In genomic region chr4:122065149-122065548, GRCh38 we compare ENCODE assay signal across 28 cellular contexts.
"Had no signal": no experiment of that assay in that cellular context is flagged by ENCODE, and none has a peak within 500 bp of the region (broad histone marks: within the 10 kb centered on the region; RNA-seq: fewer than 3 reads in every experiment).

No MANE protein-coding gene starts in this region.

- H3K36me3 Mint-ChIP-seq: activated CD4-positive, alpha-beta memory T cell treated with anti-CD3 and anti-CD28 coated beads for 36 hours; activated CD8-positive, alpha-beta memory T cell treated with anti-CD3 and anti-CD28 coated beads, Interleukin-2, amount 10 ng/mL, durations not matched to agents 7 days and 5 days; activated naive CD4-positive, alpha-beta T cell treated with anti-CD3 and anti-CD28 coated beads, Interleukin-2, amount 10 ng/mL, durations not matched to agents 7 days and 5 days; activated naive CD4-positive, alpha-beta T cell treated with anti-CD3 and anti-CD28 coated beads, Interleukin-2, amount 50 U/mL, for 72 hours; activated naive CD8-positive, alpha-beta T cell treated with anti-CD3 and anti-CD28 coated beads, Interleukin-2, amount 10 ng/mL, durations not matched to agents 7 days and 5 days; brain had no signal

- H3K27ac Mint-ChIP-seq: activated CD4-positive, alpha-beta memory T cell treated with anti-CD3 and anti-CD28 coated beads for 36 hours; activated CD4-positive, alpha-beta T cell treated with anti-CD3 and anti-CD28 coated beads for 36 hours; activated CD4-positive, alpha-beta T cell treated with anti-CD3 and anti-CD28 coated beads, Interleukin-2, amount 10 ng/mL, durations not matched to agents 24 days and 14 days; activated CD8-positive, alpha-beta memory T cell treated with anti-CD3 and anti-CD28 coated beads, Interleukin-2, amount 10 ng/mL, durations not matched to agents 7 days and 5 days; activated CD8-positive, alpha-beta T cell treated with anti-CD3 and anti-CD28 coated beads, Interleukin-2, amount 10 ng/mL, durations not matched to agents 7 days and 5 days; activated naive CD4-positive, alpha-beta T cell treated with anti-CD3 and anti-CD28 coated beads, Interleukin-2, amount 10 ng/mL, durations not matched to agents 7 days and 5 days; activated naive CD4-positive, alpha-beta T cell treated with anti-CD3 and anti-CD28 coated beads, Interleukin-2, amount 50 U/mL, for 72 hours; activated naive CD8-positive, alpha-beta T cell treated with anti-CD3 and anti-CD28 coated beads, Interleukin-2, amount 10 ng/mL, durations not matched to agents 7 days and 5 days; activated T-cell treated with anti-CD3 and anti-CD28 coated beads, Interleukin-2, amount 50 U/mL, for 24 hours; activated T-cell treated with anti-CD3 and anti-CD28 coated beads, Interleukin-2, amount 50 U/mL, for 72 hours; brain; effector memory CD8-positive, alpha-beta T cell had no signal

- ATAC-seq: activated CD4-positive, alpha-beta T cell treated with anti-CD3 and anti-CD28 coated beads for 36 hours; activated CD8-positive, alpha-beta memory T cell treated with anti-CD3 and anti-CD28 coated beads, Interleukin-2, amount 10 ng/mL, durations not matched to agents 7 days and 5 days; activated CD8-positive, alpha-beta T cell treated with anti-CD3 and anti-CD28 coated beads, Interleukin-2, amount 10 ng/mL, durations not matched to agents 7 days and 5 days; activated naive CD4-positive, alpha-beta T cell treated with anti-CD3 and anti-CD28 coated beads, Interleukin-2, amount 50 U/mL, for 72 hours; activated T-cell treated with anti-CD3 and anti-CD28 coated beads, Interleukin-2, amount 50 U/mL, for 72 hours; effector memory CD8-positive, alpha-beta T cell; foreskin keratinocyte; gastrocnemius medialis had no signal

- H3K4me1 ChIP-seq: ascending aorta, breast epithelium, esophagus muscularis mucosa, foreskin keratinocyte, gastrocnemius medialis had no signal

- H3K27me3 ChIP-seq: ascending aorta, breast epithelium, cardiac muscle cell, foreskin keratinocyte, gastrocnemius medialis had no signal

- H3K4me3 Mint-ChIP-seq: activated CD4-positive, alpha-beta memory T cell treated with anti-CD3 and anti-CD28 coated beads for 36 hours; activated CD4-positive, alpha-beta T cell treated with anti-CD3 and anti-CD28 coated beads for 36 hours; activated CD4-positive, alpha-beta T cell treated with anti-CD3 and anti-CD28 coated beads, Interleukin-2, amount 10 ng/mL, durations not matched to agents 24 days and 14 days; activated CD8-positive, alpha-beta memory T cell treated with anti-CD3 and anti-CD28 coated beads, Interleukin-2, amount 10 ng/mL, durations not matched to agents 7 days and 5 days; activated CD8-positive, alpha-beta T cell treated with anti-CD3 and anti-CD28 coated beads, Interleukin-2, amount 10 ng/mL, durations not matched to agents 7 days and 5 days; activated naive CD4-positive, alpha-beta T cell treated with anti-CD3 and anti-CD28 coated beads, Interleukin-2, amount 10 ng/mL, durations not matched to agents 7 days and 5 days; activated naive CD8-positive, alpha-beta T cell treated with anti-CD3 and anti-CD28 coated beads, Interleukin-2, amount 10 ng/mL, durations not matched to agents 7 days and 5 days; activated T-cell treated with anti-CD3 and anti-CD28 coated beads, Interleukin-2, amount 50 U/mL, for 24 hours; activated T-cell treated with anti-CD3 and anti-CD28 coated beads, Interleukin-2, amount 50 U/mL, for 72 hours; brain; effector memory CD8-positive, alpha-beta T cell had no signal

- H3K9me3 ChIP-seq: ascending aorta, breast epithelium, esophagus muscularis mucosa, gastrocnemius medialis had no signal

- H3K27me3 Mint-ChIP-seq: activated CD4-positive, alpha-beta memory T cell treated with anti-CD3 and anti-CD28 coated beads for 36 hours; activated naive CD4-positive, alpha-beta T cell treated with anti-CD3 and anti-CD28 coated beads, Interleukin-2, amount 10 ng/mL, durations not matched to agents 7 days and 5 days; activated T-cell treated with anti-CD3 and anti-CD28 coated beads, Interleukin-2, amount 50 U/mL, for 24 hours had no signal

- H3K4me3 ChIP-seq: ascending aorta, breast epithelium, cardiac muscle cell, esophagus muscularis mucosa, gastrocnemius medialis had no signal

- H3K9me3 Mint-ChIP-seq: activated CD4-positive, alpha-beta memory T cell treated with anti-CD3 and anti-CD28 coated beads for 36 hours; activated CD4-positive, alpha-beta T cell treated with anti-CD3 and anti-CD28 coated beads, Interleukin-2, amount 10 ng/mL, durations not matched to agents 24 days and 14 days; activated naive CD4-positive, alpha-beta T cell treated with anti-CD3 and anti-CD28 coated beads, Interleukin-2, amount 10 ng/mL, durations not matched to agents 7 days and 5 days; activated naive CD4-positive, alpha-beta T cell treated with anti-CD3 and anti-CD28 coated beads, Interleukin-2, amount 50 U/mL, for 72 hours; activated naive CD8-positive, alpha-beta T cell treated with anti-CD3 and anti-CD28 coated beads, Interleukin-2, amount 10 ng/mL, durations not matched to agents 7 days and 5 days; activated T-cell treated with anti-CD3 and anti-CD28 coated beads, Interleukin-2, amount 50 U/mL, for 24 hours; activated T-cell treated with anti-CD3 and anti-CD28 coated beads, Interleukin-2, amount 50 U/mL, for 72 hours; brain; effector memory CD8-positive, alpha-beta T cell had no signal

- H3K27ac ChIP-seq: ascending aorta, breast epithelium, cardiac muscle cell, esophagus muscularis mucosa, foreskin keratinocyte, gastrocnemius medialis had no signal

- DNase-seq: activated CD4-positive, alpha-beta memory T cell treated with anti-CD3 and anti-CD28 coated beads for 36 hours; activated CD4-positive, alpha-beta T cell treated with anti-CD3 and anti-CD28 coated beads for 36 hours; activated CD4-positive, alpha-beta T cell treated with anti-CD3 and anti-CD28 coated beads, Interleukin-2, amount 10 ng/mL, durations not matched to agents 24 days and 14 days; activated CD4-positive, CD25-positive, alpha-beta regulatory T cell; activated CD4-positive, CD25-positive, alpha-beta regulatory T cell treated with anti-CD3 and anti-CD28 coated beads, Interleukin-2, amount 50 U/mL, for 72 hours; activated CD8-positive, alpha-beta memory T cell treated with anti-CD3 and anti-CD28 coated beads, Interleukin-2, amount 10 ng/mL, durations not matched to agents 7 days and 5 days; activated CD8-positive, alpha-beta memory T cell treated with anti-CD3 and anti-CD28 coated beads, Interleukin-2, amount 50 U/mL, for 4 hours; activated CD8-positive, alpha-beta T cell treated with anti-CD3 and anti-CD28 coated beads, Interleukin-2, amount 10 ng/mL, durations not matched to agents 7 days and 5 days; activated gamma-delta T cell; activated naive CD4-positive, alpha-beta T cell; activated naive CD4-positive, alpha-beta T cell treated with anti-CD3 and anti-CD28 coated beads, Interleukin-2, amount 10 ng/mL, durations not matched to agents 7 days and 5 days; activated naive CD8-positive, alpha-beta T cell treated with anti-CD3 and anti-CD28 coated beads, Interleukin-2, amount 10 ng/mL, durations not matched to agents 7 days and 5 days; activated T-cell treated with anti-CD3 and anti-CD28 coated beads, Interleukin-2, amount 50 U/mL, for 24 hours; activated T-cell treated with anti-CD3 and anti-CD28 coated beads, Interleukin-2, amount 50 U/mL, for 72 hours; cortex of kidney; dermis blood vessel endothelial cell; effector CD4-positive, alpha-beta T cell; effector memory CD8-positive, alpha-beta T cell; erythroblast; foreskin keratinocyte; gastrocnemius medialis; T-helper 2 cell had no signal

- H3K4me1 Mint-ChIP-seq: activated CD4-positive, alpha-beta T cell treated with anti-CD3 and anti-CD28 coated beads for 36 hours; activated CD4-positive, alpha-beta T cell treated with anti-CD3 and anti-CD28 coated beads, Interleukin-2, amount 10 ng/mL, durations not matched to agents 24 days and 14 days; activated CD8-positive, alpha-beta memory T cell treated with anti-CD3 and anti-CD28 coated beads, Interleukin-2, amount 10 ng/mL, durations not matched to agents 7 days and 5 days; activated naive CD4-positive, alpha-beta T cell treated with anti-CD3 and anti-CD28 coated beads, Interleukin-2, amount 10 ng/mL, durations not matched to agents 7 days and 5 days; activated naive CD8-positive, alpha-beta T cell treated with anti-CD3 and anti-CD28 coated beads, Interleukin-2, amount 10 ng/mL, durations not matched to agents 7 days and 5 days; brain had no signal

- H3K36me3 ChIP-seq: ascending aorta, breast epithelium, cardiac muscle cell, esophagus muscularis mucosa, gastrocnemius medialis had no signal
